20 cellular contexts compared by ENCODE assay signal in genomic region chr16:11014159-11014558, GRCh38.
DNase-seq lines count a peak whose midpoint lies in the region; ATAC-seq and TF ChIP-seq lines count a peak whose summit lies in the region.
"Had no signal": no experiment of that assay in that cellular context is flagged by ENCODE, and none has a peak within 500 bp of the region (broad histone marks: within the 10 kb centered on the region; RNA-seq: fewer than 3 reads in every experiment).

No MANE protein-coding gene starts in this region.

- H3K4me3 ChIP-seq in AG04450 (ENCODE audit: low read depth, low read length) (no peak overlapping the region), mammary epithelial cell (replicated peaks in 1 of 3; ENCODE audit: insufficient read depth in 1 of 3, low read depth in 2 of 3, low read length in 3 of 3) (no peak overlapping the region), right cardiac atrium (ENCODE audit: low read length) (no peak overlapping the region)
- H3K4me3 ChIP-seq: BLaER1 treated with 17β-estradiol and CSF1 and Interleukin-3, amounts not matched to agents 10 nM and 100 nM; PC-9 had no signal

- H3K27ac ChIP-seq in AG04450 (ENCODE audit: low read depth, low read length) (peak overlapping the region; percentile 82), mammary epithelial cell (ENCODE audit: insufficient read depth, low read depth, low read length) (no peak overlapping the region), right cardiac atrium (ENCODE audit: low read length) (no peak overlapping the region)
- H3K27ac ChIP-seq: BLaER1 treated with 17β-estradiol and CSF1 and Interleukin-3, amounts not matched to agents 10 nM and 100 nM; PC-9 had no signal

- H4K20me1 ChIP-seq in mammary epithelial cell (ENCODE audit: insufficient read depth, low read length): no peaks in the 10 kb centered on the region

- H2AFZ ChIP-seq in mammary epithelial cell (ENCODE audit: low read depth, low read length): no peak overlapping the region
- H2AFZ ChIP-seq: PC-9 had no signal

- POLR2A ChIA-PET in AG04450 (lab: Yijun Ruan, JAX): interaction anchor here (2.7 kb wide), 1 partner anchor 242 kb away, joined by 9 read pairs; the partner anchor contains the start of gene SOCS1

- H3K4me3 Mint-ChIP-seq in HFFc6: no peak overlapping the region
- no peak overlapping the region for H3K4me3 Mint-ChIP-seq in activated naive CD4-positive, alpha-beta T cell treated with anti-CD3 and anti-CD28 coated beads for 36 hours
- H3K4me3 Mint-ChIP-seq: CD8-positive, alpha-beta T cell had no signal

- H3K9ac ChIP-seq in mammary epithelial cell (ENCODE audit: insufficient read depth, low read length): no peak overlapping the region
- H3K9ac ChIP-seq: BLaER1 treated with 17β-estradiol and CSF1 and Interleukin-3, amounts not matched to agents 10 nM and 100 nM had no signal

- H3K79me2 ChIP-seq in mammary epithelial cell (ENCODE audit: insufficient read depth, low read length): peaks cover 5% of the 10 kb centered on the region

- H3K27me3 Mint-ChIP-seq in HFFc6 (ENCODE audit: insufficient read depth): no peaks in the 10 kb centered on the region
- no peaks in the 10 kb centered on the region for H3K27me3 Mint-ChIP-seq in activated naive CD4-positive, alpha-beta T cell treated with anti-CD3 and anti-CD28 coated beads for 36 hours (ENCODE audit: low read depth)

- H3K4me1 ChIP-seq in mammary epithelial cell (ENCODE audit: insufficient read depth, low read length) (peaks cover 39% of the 10 kb centered on the region), right cardiac atrium (ENCODE audit: control insufficient read depth, insufficient read depth, low read length) (peaks cover 8% of the 10 kb centered on the region)
- H3K4me1 ChIP-seq: BLaER1 treated with 17β-estradiol and CSF1 and Interleukin-3, amounts not matched to agents 10 nM and 100 nM had no signal

- dilution Hi-C loops in mammary epithelial cell (cut with HindIII; ENCODE audit: low sequenced_read_pairs): loop anchor here (10.0 kb wide), 1 partner anchor 341 kb away; no protein-coding TSS in a partner anchor

- H3K36me3 Mint-ChIP-seq in HFFc6 (ENCODE audit: low read depth): peaks cover 23% of the 10 kb centered on the region
- H3K36me3 Mint-ChIP-seq in activated naive CD4-positive, alpha-beta T cell treated with anti-CD3 and anti-CD28 coated beads for 36 hours (ENCODE audit: low read depth): peaks cover 7% of the 10 kb centered on the region

- peak; percentile 78 for DNase-seq in AG04450 (ENCODE audit: low read depth, low spot score)
- DNase-seq in HFFc6: peak; percentile 14
- peak; percentile 38 for DNase-seq in mammary epithelial cell
- peak; percentile 91 for DNase-seq in iris pigment epithelial cell (ENCODE audit: low read depth)
- DNase-seq in right cardiac atrium: no peak
- DNase-seq in stimulated activated naive CD4-positive, alpha-beta T cell (lab: John Stamatoyannopoulos, UW): no peak
- DNase-seq in activated naive CD4-positive, alpha-beta T cell treated with anti-CD3 and anti-CD28 coated beads for 36 hours: no peak
- DNase-seq: Calu3; CD8-positive, alpha-beta T cell; KG1; MV-4-11; NCI-H1417; NCI-H187; NCI-H2107; NCI-H345; NCI-H524 treated with DMSO at 0.1 percent for 48 hours; PC-9 had no signal

- H3K27me3 ChIP-seq in AG04450 (ENCODE audit: control insufficient read depth, insufficient read depth, low read length): no peaks in the 10 kb centered on the region
- no peaks in the 10 kb centered on the region for H3K27me3 ChIP-seq in mammary epithelial cell (ENCODE audit: insufficient read depth, low read length)
- no peaks in the 10 kb centered on the region for H3K27me3 ChIP-seq in right cardiac atrium (ENCODE audit: control insufficient read depth, insufficient read depth)
- H3K27me3 ChIP-seq: BLaER1 treated with 17β-estradiol and CSF1 and Interleukin-3, amounts not matched to agents 10 nM and 100 nM had no signal

- CTCF ChIA-PET in AG04450 (lab: Charles Lee): no interaction called here
- CTCF ChIA-PET in mammary epithelial cell (lab: Charles Lee; ENCODE audit: low non-redundant PET): no interaction called here
- CTCF ChIA-PET in activated naive CD4-positive, alpha-beta T cell treated with anti-CD3 and anti-CD28 coated beads for 36 hours (lab: Charles Lee): no interaction called here

- H3K36me3 ChIP-seq in mammary epithelial cell (ENCODE audit: insufficient read depth, low read length): no peaks in the 10 kb centered on the region

- peaks cover 29% of the 10 kb centered on the region for H3K4me1 Mint-ChIP-seq in HFFc6 (ENCODE audit: low read depth)
- no peaks in the 10 kb centered on the region for H3K4me1 Mint-ChIP-seq in activated naive CD4-positive, alpha-beta T cell treated with anti-CD3 and anti-CD28 coated beads for 36 hours (ENCODE audit: low read depth)

- no peak overlapping the region for H3K27ac Mint-ChIP-seq in HFFc6
- no peak overlapping the region for H3K27ac Mint-ChIP-seq in activated naive CD4-positive, alpha-beta T cell treated with anti-CD3 and anti-CD28 coated beads for 36 hours
- H3K27ac Mint-ChIP-seq: CD8-positive, alpha-beta T cell had no signal

- H3K9me3 ChIP-seq in AG04450 (ENCODE audit: control insufficient read depth, insufficient read depth, low read length) (no peaks in the 10 kb centered on the region), mammary epithelial cell (replicated peaks; ENCODE audit: insufficient read depth, low read length) (no peaks in the 10 kb centered on the region), right cardiac atrium (ENCODE audit: control insufficient read depth, low read length) (no peaks in the 10 kb centered on the region)
- H3K9me3 ChIP-seq: BLaER1 treated with 17β-estradiol and CSF1 and Interleukin-3, amounts not matched to agents 10 nM and 100 nM had no signal

- H3K4me2 ChIP-seq in mammary epithelial cell (ENCODE audit: insufficient read depth, low read depth, low read length): no peak overlapping the region
- H3K4me2 ChIP-seq: BLaER1 treated with 17β-estradiol and CSF1 and Interleukin-3, amounts not matched to agents 10 nM and 100 nM; PC-9 had no signal

- in situ Hi-C loops in mammary epithelial cell (cut with MboI; ENCODE audit: low sequenced_read_pairs in 2 of 2): no loop called here

- intact Hi-C loops in mammary epithelial cell (cut with micrococcal nuclease) (no loop called here), right cardiac atrium (cut with DNase I) (no loop called here)
- intact Hi-C loops in activated naive CD4-positive, alpha-beta T cell treated with anti-CD3 and anti-CD28 coated beads for 36 hours (cut with micrococcal nuclease): no loop called here

- WGBS in mammary epithelial cell (ENCODE audit: low coverage, missing lambda C conversion rate): 65% methylated on average over 4 of the region's 4 CpGs
- 83% methylated on average over 4 of the region's 4 CpGs for WGBS in right cardiac atrium

- BruUV-seq in mammary epithelial cell (replicated peaks; lab: Mats Ljungman, UMichigan): no TSS peak

- H3K9me3 Mint-ChIP-seq in HFFc6: no peaks in the 10 kb centered on the region
- no peaks in the 10 kb centered on the region for H3K9me3 Mint-ChIP-seq in activated naive CD4-positive, alpha-beta T cell treated with anti-CD3 and anti-CD28 coated beads for 36 hours
- H3K9me3 Mint-ChIP-seq: CD8-positive, alpha-beta T cell had no signal

- ATAC-seq in right cardiac atrium (no peak), HG03521 (IDR thresholded peaks at IDR 0.05; ENCODE audit: unreplicated experiment) (no peak)
- ATAC-seq: CD8-positive, alpha-beta T cell; HepG2 had no signal

- TF ChIP-seq CTCF in AG04450 (IDR thresholded peaks at IDR 0.05; ENCODE audit: low read depth, low read length): no peak
- no peak for TF ChIP-seq CTCF in HFFc6 (IDR thresholded peaks at IDR 0.05)
- no peak for TF ChIP-seq CTCF in mammary epithelial cell (conservative IDR thresholded peaks at IDR 0.05 in 1 of 2, IDR thresholded peaks at IDR 0.05 in 1 of 2; ENCODE audit: extremely low read depth in 1 of 2, insufficient read depth in 1 of 2, low read depth in 1 of 2, low read length in 2 of 2)

Comparison
In these comparisons a context has a peak if more than half of its experiments do, and no peak if none do; other contexts are left out.
1. DNase-seq: peak in AG04450 (single experiment), HFFc6 (single experiment), mammary epithelial cell (single experiment) and iris pigment epithelial cell (single experiment); none in right cardiac atrium (0 of 3), stimulated activated naive CD4-positive, alpha-beta T cell (0 of 6) and activated naive CD4-positive, alpha-beta T cell treated with anti-CD3 and anti-CD28 coated beads for 36 hours (single experiment).